ENCODE assay signal across 1 cellular context in genomic region chrX:23799469-23800065, GRCh38.
TF ChIP-seq lines count a peak whose summit lies in the region.

No MANE protein-coding gene starts in this region.

TF ChIP-seq in HepG2, 621 proteins besides CTCF, POLR2A, EP300 and RAD21:
- TF ChIP-seq E2F1 (CRISPR knock-in tag; IDR thresholded peaks at IDR 0.05) = no peak
- no peak for TF ChIP-seq RORA (CRISPR knock-in tag; IDR thresholded peaks at IDR 0.05)
- TF ChIP-seq SPEN (CRISPR knock-in tag; IDR thresholded peaks at IDR 0.05; ENCODE audit: low read depth) = no peak
- TF ChIP-seq UBTF (CRISPR knock-in tag; IDR thresholded peaks at IDR 0.05) = no peak
- TF ChIP-seq ZMYM4 (CRISPR knock-in tag; IDR thresholded peaks at IDR 0.05) = no peak
- no peak for TF ChIP-seq ZNF816 (CRISPR knock-in tag; IDR thresholded peaks at IDR 0.05; ENCODE audit: borderline replicate concordance)
- TF ChIP-seq GMEB2 (CRISPR knock-in tag; IDR thresholded peaks at IDR 0.05; ENCODE audit: low read depth) = no peak
